12 cellular contexts compared by ENCODE assay signal in genomic region chr2:106161938-106162814, GRCh38. TPM values are rescaled to one million over a fixed set of nuclear protein-coding genes. Genes with fewer than 3 reads are reported as not detected.
DNase-seq lines count a peak whose midpoint lies in the region; ATAC-seq and TF ChIP-seq lines count a peak whose summit lies in the region.
"Had no signal": no experiment of that assay in that cellular context is flagged by ENCODE, and none has a peak within 500 bp of the region (broad histone marks: within the 10 kb centered on the region; RNA-seq: fewer than 3 reads in every experiment).

No MANE protein-coding gene starts in this region.

- H3K27me3 ChIP-seq in RWPE2 (ENCODE audit: insufficient read depth, poor library complexity, severe bottlenecking) (no peaks in the 10 kb centered on the region), vagina (no peaks in the 10 kb centered on the region)

- H3K4me1 ChIP-seq in RWPE2 (ENCODE audit: insufficient read depth, poor library complexity, severe bottlenecking): peaks cover 18% of the 10 kb centered on the region
- H3K4me1 ChIP-seq in vagina: no peaks in the 10 kb centered on the region

- no peak for TF ChIP-seq POLR2A in vagina (IDR thresholded peaks at IDR 0.05)

- H3K36me3 ChIP-seq in RWPE2 (ENCODE audit: low read depth) (peaks cover 16% of the 10 kb centered on the region), vagina (peaks cover 0 to 5% of the 10 kb centered on the region in 2 donors)

- peak; percentile 88 for ATAC-seq in RWPE2 (ENCODE audit: low read depth)
- ATAC-seq: GM12878 had no signal

- H3K27ac ChIP-seq in RWPE2 (ENCODE audit: poor library complexity, severe bottlenecking): peak overlapping the region; percentile 20
- H3K27ac ChIP-seq in vagina: no peak overlapping the region
- H3K27ac ChIP-seq: epithelial cell of prostate had no signal

- intact Hi-C loops in vagina (cut with DNase I): no loop called here

- H3K9me3 ChIP-seq in RWPE2 (ENCODE audit: severe bottlenecking): no peaks in the 10 kb centered on the region
- no peaks in the 10 kb centered on the region for H3K9me3 ChIP-seq in vagina

- DNase-seq in NCI-H1105 (lab: John Stamatoyannopoulos, UW): peak; percentile 1
- DNase-seq in NCI-H1105 treated with DMSO at 0.1 percent for 48 hours (lab: John Stamatoyannopoulos, UW): no peak
- peak; percentile 72 for DNase-seq in RWPE2 (ENCODE audit: low spot score)
- peak; percentile 48 for DNase-seq in fibroblast of pulmonary artery (ENCODE audit: low read depth)
- peak; percentile 98 for DNase-seq in renal cortical epithelial cell (ENCODE audit: low read depth)
- DNase-seq in vagina (ENCODE audit: extremely low spot score in 2 of 2): no peak
- no peak for DNase-seq in dedifferentiated amniotic fluid mesenchymal stem cell (ENCODE audit: extremely low spot score)
- DNase-seq in effector CD8-positive, alpha-beta T cell (lab: John Stamatoyannopoulos, UW): no peak
- DNase-seq: activated effector memory CD4-positive, alpha-beta T cell treated with Interleukin-2 at 50 U/mL for 16 hours; NCI-H1930 had no signal

- no peak for TF ChIP-seq CTCF in RWPE2 (IDR thresholded peaks at IDR 0.05; ENCODE audit: poor library complexity, severe bottlenecking)
- TF ChIP-seq CTCF in fibroblast of pulmonary artery (IDR thresholded peaks at IDR 0.05; ENCODE audit: low read length, missing control alignments): no peak
- no peak for TF ChIP-seq CTCF in vagina (IDR thresholded peaks at IDR 0.05)

- H3K4me3 ChIP-seq in RWPE2 (ENCODE audit: severe bottlenecking) (no peak overlapping the region), fibroblast of pulmonary artery (replicated peaks; ENCODE audit: low read depth, low read length) (no peak overlapping the region), vagina (no peak overlapping the region)
- H3K4me3 ChIP-seq: GM12878 had no signal

RNA-seq across cellular contexts. Expression of gene UXS1, which starts 31.9 kb away (rescaled TPM):
- 73.8 and 141 TPM in 2 replicates for total RNA-seq in renal cortical epithelial cell
- 35.6 TPM for total RNA-seq in vagina

Comparison
In these comparisons a context has a peak if more than half of its experiments do, and no peak if none do; other contexts are left out.
1. DNase-seq: peak in NCI-H1105 (single experiment), RWPE2 (single experiment), fibroblast of pulmonary artery (single experiment) and renal cortical epithelial cell (single experiment); none in NCI-H1105 treated with DMSO at 0.1 percent for 48 hours (single experiment), vagina (0 of 2), dedifferentiated amniotic fluid mesenchymal stem cell (single experiment) and effector CD8-positive, alpha-beta T cell (single experiment).